15 cellular contexts compared by ENCODE assay signal in genomic region chr9:113712053-113712452, GRCh38.
DNase-seq lines count a peak whose midpoint lies in the region; ATAC-seq, FAIRE-seq and TF ChIP-seq lines count a peak whose summit lies in the region.
"Had no signal": no experiment of that assay in that cellular context is flagged by ENCODE, and none has a peak within 500 bp of the region (broad histone marks: within the 10 kb centered on the region; RNA-seq: fewer than 3 reads in every experiment).

No MANE protein-coding gene starts in this region.

- no peaks in the 10 kb centered on the region for H3K4me1 ChIP-seq in left lung

- H3K27me3 ChIP-seq in bronchial epithelial cell (ENCODE audit: control insufficient read depth, insufficient read depth, low read length) (no peaks in the 10 kb centered on the region), left lung (no peaks in the 10 kb centered on the region)

- H3K36me3 ChIP-seq in bronchial epithelial cell (ENCODE audit: control insufficient read depth, insufficient read depth, low read length): no peaks in the 10 kb centered on the region
- H3K36me3 ChIP-seq in left lung: no peaks in the 10 kb centered on the region

- no peak for FAIRE-seq in bronchial epithelial cell (lab: Jason Lieb, UNC)

- DNase-seq in LHCN-M2 (ENCODE audit: low read depth) (peak; percentile 46), bronchial epithelial cell (ENCODE audit: low read depth) (peak; percentile 54), left lung (no peak), NCI-H2081 (lab: John Stamatoyannopoulos, UW) (no peak)
- no peak for DNase-seq in activated CD4-positive, alpha-beta T cell treated with anti-CD3 and anti-CD28 coated beads, Interleukin-2, amount 50 U/mL, for 4 hours
- DNase-seq: activated CD4-positive, alpha-beta T cell treated with anti-CD3 and anti-CD28 coated beads, Interleukin-2, amount 50 U/mL, for 48 hours; activated naive CD4-positive, alpha-beta T cell; CD4-positive, alpha-beta T cell; mesenchymal stem cell; NCI-H1436; stimulated activated CD4-positive, alpha-beta T cell treated with anti-CD3 and anti-CD28 coated beads, Interleukin-4, amount 100 ng/mL, for 4 hours; stimulated activated naive CD8-positive, alpha-beta T cell treated with anti-CD3 and anti-CD28 coated beads, Interleukin-15, amount 100 ng/mL, for 72 hours had no signal

- intact Hi-C loops in left lung (cut with DNase I): no loop called here

- H3K9me3 ChIP-seq in left lung: peaks cover 0 to 17% of the 10 kb centered on the region in 2 donors

- ATAC-seq in left lung (peak; percentile 59), HG03045 (IDR thresholded peaks at IDR 0.05; ENCODE audit: unreplicated experiment) (no peak), HG03565 (IDR thresholded peaks at IDR 0.05; ENCODE audit: unreplicated experiment) (no peak)
- ATAC-seq: stimulated activated naive CD8-positive, alpha-beta T cell treated with anti-CD3 and anti-CD28 coated beads, Interleukin-15, amount 100 ng/mL, for 72 hours had no signal

- H3K27ac ChIP-seq in C4-2B (peak overlapping the region; percentile 54; the same call in 1 of the 2 replicates), left lung (no peak overlapping the region)

- TF ChIP-seq CTCF in C4-2B (conservative IDR thresholded peaks at IDR 0.05) (no peak), bronchial epithelial cell (IDR thresholded peaks at IDR 0.05; ENCODE audit: insufficient read depth, low read length, severe bottlenecking) (no peak), left lung (IDR thresholded peaks at IDR 0.05) (no peak)

- H3K4me3 ChIP-seq in bronchial epithelial cell (ENCODE audit: low read depth, low read length): no peak overlapping the region
- no peak overlapping the region for H3K4me3 ChIP-seq in left lung

Comparison
In these comparisons a context has a peak if more than half of its experiments do, and no peak if none do; other contexts are left out.
1. DNase-seq: peak in LHCN-M2 (single experiment) and bronchial epithelial cell (single experiment); none in left lung (0 of 2), NCI-H2081 (0 of 2) and activated CD4-positive, alpha-beta T cell treated with anti-CD3 and anti-CD28 coated beads, Interleukin-2, amount 50 U/mL, for 4 hours (0 of 2).